ENCODE assay signal across 8 cellular contexts in genomic region chr12:100992194-100992593, GRCh38.
"Had no signal": no experiment of that assay in that cellular context is flagged by ENCODE, and none has a peak within 500 bp of the region (broad histone marks: within the 10 kb centered on the region; RNA-seq: fewer than 3 reads in every experiment).

No MANE protein-coding gene starts in this region.

- DNase-seq: GDM1, GF-D8 had no signal

- H3K4me3 ChIP-seq: GM12878 had no signal

- FAIRE-seq: G401.6, GM12878, GM12891, GM12892, GM18507, GM19239 had no signal
